Comparison of ENCODE assay signal across 9 cellular contexts in genomic region chr4:22410645-22411247, GRCh38.
DNase-seq lines count a peak whose midpoint lies in the region; ATAC-seq and TF ChIP-seq lines count a peak whose summit lies in the region.
"Had no signal": no experiment of that assay in that cellular context is flagged by ENCODE, and none has a peak within 500 bp of the region (broad histone marks: within the 10 kb centered on the region; RNA-seq: fewer than 3 reads in every experiment).

No MANE protein-coding gene starts in this region.

- no peak overlapping the region for H3K4me3 ChIP-seq in Jurkat, Clone E6-1 (ENCODE audit: low read length)

- CTCF ChIA-PET in CD4-positive, alpha-beta T cell (lab: Charles Lee), result no interaction called here

- intact Hi-C loops in CD4-positive, alpha-beta T cell (cut with DNase I, micrococcal nuclease), result loop anchor here (1.0 to 10.0 kb wide), 4 partner anchors 194 to 281 kb away; no protein-coding TSS in a partner anchor

- peak; percentile 67 for TF ChIP-seq CTCF in CD4-positive, alpha-beta T cell (IDR thresholded peaks at IDR 0.05)

- H3K9me3 Mint-ChIP-seq in CD4-positive, alpha-beta T cell, result no peaks in the 10 kb centered on the region
- peaks cover 2% of the 10 kb centered on the region for H3K9me3 Mint-ChIP-seq in stimulated activated effector memory CD8-positive, alpha-beta T cell treated with anti-CD3 and anti-CD28 coated beads, Interleukin-12 subunit alpha, Interleukin-12 subunit beta, amount 100 ng/mL, for 72 hours

- no peak for DNase-seq in CD4-positive, alpha-beta T cell
- peak; percentile 9 for DNase-seq in Jurkat, Clone E6-1 (ENCODE audit: low read depth, low spot score)
- peak; percentile 9 for DNase-seq in amniotic epithelial cell (ENCODE audit: low read depth)
- DNase-seq in lung microvascular endothelial cell (ENCODE audit: low read depth in 2 of 2), result peak; percentile 20 to 28
- DNase-seq in stimulated activated naive CD4-positive, alpha-beta T cell treated with Interleukin-2 at 50 U/mL for 16 hours (lab: John Stamatoyannopoulos, UW), result no peak
- DNase-seq in islet precursor cell, result no peak
- no peak for DNase-seq in HPDE6-E6E7 (ENCODE audit: extremely low spot score)
- no peak for DNase-seq in stimulated activated effector memory CD8-positive, alpha-beta T cell treated with anti-CD3 and anti-CD28 coated beads, Interleukin-12 subunit alpha, Interleukin-12 subunit beta, amount 100 ng/mL, for 72 hours (ENCODE audit: low spot score in 2 of 2)
- DNase-seq: GOT3 had no signal

- H3K27me3 ChIP-seq in CD4-positive, alpha-beta T cell (ENCODE audit: control insufficient read depth, insufficient read depth, low read length), result no peaks in the 10 kb centered on the region

- H3K4me3 Mint-ChIP-seq in CD4-positive, alpha-beta T cell, result no peak overlapping the region
- H3K4me3 Mint-ChIP-seq in stimulated activated effector memory CD8-positive, alpha-beta T cell treated with anti-CD3 and anti-CD28 coated beads, Interleukin-12 subunit alpha, Interleukin-12 subunit beta, amount 100 ng/mL, for 72 hours, result no peak overlapping the region

- H3K27ac ChIP-seq in CD4-positive, alpha-beta T cell (ENCODE audit: low read depth, low read length), result no peak overlapping the region

- POLR2A ChIA-PET in CD4-positive, alpha-beta T cell (lab: Charles Lee), result no interaction called here

- H3K36me3 Mint-ChIP-seq in CD4-positive, alpha-beta T cell (ENCODE audit: low read depth), result no peaks in the 10 kb centered on the region
- H3K36me3 Mint-ChIP-seq in stimulated activated effector memory CD8-positive, alpha-beta T cell treated with anti-CD3 and anti-CD28 coated beads, Interleukin-12 subunit alpha, Interleukin-12 subunit beta, amount 100 ng/mL, for 72 hours, result no peaks in the 10 kb centered on the region

- H3K27ac Mint-ChIP-seq in CD4-positive, alpha-beta T cell, result no peak overlapping the region
- no peak overlapping the region for H3K27ac Mint-ChIP-seq in stimulated activated effector memory CD8-positive, alpha-beta T cell treated with anti-CD3 and anti-CD28 coated beads, Interleukin-12 subunit alpha, Interleukin-12 subunit beta, amount 100 ng/mL, for 72 hours

- no peaks in the 10 kb centered on the region for H3K4me1 Mint-ChIP-seq in CD4-positive, alpha-beta T cell (ENCODE audit: low read depth)
- H3K4me1 Mint-ChIP-seq in stimulated activated effector memory CD8-positive, alpha-beta T cell treated with anti-CD3 and anti-CD28 coated beads, Interleukin-12 subunit alpha, Interleukin-12 subunit beta, amount 100 ng/mL, for 72 hours, result no peaks in the 10 kb centered on the region

- H3K27me3 Mint-ChIP-seq in CD4-positive, alpha-beta T cell, result no peaks in the 10 kb centered on the region

- H3K9me3 ChIP-seq in CD4-positive, alpha-beta T cell (ENCODE audit: control insufficient read depth, low read length), result no peaks in the 10 kb centered on the region

- no peak for ATAC-seq in CD4-positive, alpha-beta T cell (ENCODE audit: poor library complexity)
- ATAC-seq in stimulated activated effector memory CD8-positive, alpha-beta T cell treated with anti-CD3 and anti-CD28 coated beads, Interleukin-12 subunit alpha, Interleukin-12 subunit beta, amount 100 ng/mL, for 72 hours, result no peak

Comparison
In these comparisons a context has a peak if more than half of its experiments do, and no peak if none do; other contexts are left out.
1. DNase-seq: peak in Jurkat, Clone E6-1 (single experiment), amniotic epithelial cell (single experiment) and lung microvascular endothelial cell (2 of 2); none in CD4-positive, alpha-beta T cell (0 of 10), stimulated activated naive CD4-positive, alpha-beta T cell treated with Interleukin-2 at 50 U/mL for 16 hours (single experiment), islet precursor cell (single experiment), HPDE6-E6E7 (single experiment) and stimulated activated effector memory CD8-positive, alpha-beta T cell treated with anti-CD3 and anti-CD28 coated beads, Interleukin-12 subunit alpha, Interleukin-12 subunit beta, amount 100 ng/mL, for 72 hours (0 of 2).